ENCODE assay signal across 8 cellular contexts in the genomic region with DNA sequence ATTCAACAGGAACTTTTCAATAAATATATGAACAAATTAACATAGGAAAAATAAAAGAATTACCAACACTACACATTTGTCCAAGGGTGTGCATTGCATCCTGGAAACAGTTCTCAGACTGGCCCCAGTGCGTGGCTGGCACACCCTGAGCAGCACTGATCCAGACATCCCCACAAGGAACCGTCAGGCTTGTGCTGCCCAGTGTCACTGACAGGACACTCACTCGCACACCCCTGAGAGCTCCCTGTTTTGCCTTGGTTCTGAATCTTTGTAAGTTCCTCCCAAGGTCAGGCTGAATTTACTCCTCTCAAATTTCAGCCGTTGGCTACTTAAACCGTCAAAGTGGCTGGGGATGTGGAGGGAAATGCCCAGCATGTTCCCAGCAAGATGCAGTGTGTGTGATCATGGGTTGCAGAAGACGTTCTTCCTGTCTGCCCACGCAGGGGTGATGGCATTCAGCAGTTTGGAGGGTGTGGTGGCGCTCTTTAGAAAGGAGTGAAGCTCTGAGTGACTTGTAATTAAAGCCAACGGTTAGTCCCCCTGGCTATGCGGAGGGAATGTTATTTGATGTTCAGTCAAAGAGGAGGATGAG. TPM values are rescaled to one million over a fixed set of nuclear protein-coding genes. Genes with fewer than 3 reads are reported as not detected.
DNase-seq lines count a peak whose midpoint lies in the region; ATAC-seq, FAIRE-seq and TF ChIP-seq lines count a peak whose summit lies in the region.

No MANE protein-coding gene starts in this region.

- H3K27ac ChIP-seq in H1 (ENCODE audit: low read depth, low read length) = no peak overlapping the region
- H3K27ac ChIP-seq in temporal lobe (ENCODE audit: low read depth, low read length) = peak overlapping the region; percentile 69

- H2BK15ac ChIP-seq in H1 (ENCODE audit: low read length) = peak overlapping the region; percentile 24; the same call in 1 of the 2 replicates

- peaks cover 27 to 71% (median 57%) of the 10 kb centered on the region in 4 experiments for H3K27me3 ChIP-seq in H1 (replicated peaks in 1 of 4; ENCODE audit: control insufficient read depth in 3 of 4, extremely low read depth in 1 of 4, insufficient read depth in 3 of 4, low read length in 3 of 4)

- ATAC-seq in HG02852 (IDR thresholded peaks at IDR 0.05; ENCODE audit: unreplicated experiment) = no peak

- H3K79me2 ChIP-seq in H1 (ENCODE audit: control insufficient read depth in 1 of 2, insufficient read depth in 2 of 2, low read length in 2 of 2) = no peaks in the 10 kb centered on the region

- H3K4me2 ChIP-seq in H1 (ENCODE audit: insufficient read depth in 1 of 2, low read depth in 2 of 2, low read length in 2 of 2) = peak overlapping the region in 1 of 2 experiments; percentile 77; a peak in 3 of 4 replicates

- no peaks in the 10 kb centered on the region for H3K79me1 ChIP-seq in H1 (ENCODE audit: low read depth, low read length)

- H3K36me3 ChIP-seq in H1 (ENCODE audit: control insufficient read depth in 2 of 4, insufficient read depth in 4 of 4, low read length in 3 of 4) = no peaks in the 10 kb centered on the region

- H2AK5ac ChIP-seq in H1 (ENCODE audit: low read depth, low read length) = no peak overlapping the region

- TF ChIP-seq POLR2A in H1 (IDR thresholded peaks at IDR 0.05; ENCODE audit: control extremely low read depth in 1 of 2, low read depth in 2 of 2, low read length in 2 of 2) = no peak

- POLR2A ChIA-PET in activated CD4-positive, alpha-beta memory T cell treated with anti-CD3 and anti-CD28 coated beads for 36 hours (lab: Charles Lee) = interaction anchor here (1.3 kb wide), 1 partner anchor 15 kb away, joined by 6 read pairs; the partner anchor contains the start of gene MT1E
- POLR2A ChIA-PET in H1 (lab: Charles Lee; ENCODE audit: partially characterized antibody) = interaction anchor here (1.2 to 8.0 kb wide), 4 partner anchors 11 to 58 kb away, joined by 3 to 66 read pairs (median 4); partner anchors contain the start of gene MT1E

- H3K18ac ChIP-seq in H1 (ENCODE audit: extremely low read depth, low read length) = no peak overlapping the region

- no peak overlapping the region; a peak in 1 of 7 replicates for H3K9ac ChIP-seq in H1 (replicated peaks in 1 of 4; ENCODE audit: extremely low read depth in 1 of 4, low read depth in 3 of 4, low read length in 3 of 4)

- no peak overlapping the region for H2BK120ac ChIP-seq in H1 (replicated peaks; ENCODE audit: low read depth, low read length)

- no peaks in the 10 kb centered on the region for H3K36me3 Mint-ChIP-seq in activated CD4-positive, alpha-beta memory T cell treated with anti-CD3 and anti-CD28 coated beads for 36 hours
- no peaks in the 10 kb centered on the region for H3K36me3 Mint-ChIP-seq in neural crest cell (ENCODE audit: low read depth)

- no peak for TF ChIP-seq RAD21 in H1 (IDR thresholded peaks at IDR 0.05 in 1 of 2, conservative IDR thresholded peaks at IDR 0.05 in 1 of 2; ENCODE audit: low read depth in 2 of 2, low read length in 2 of 2)

- H3K4me3 ChIP-seq in H1 (ENCODE audit: extremely low read depth in 1 of 4, insufficient read depth in 2 of 4, low read depth in 3 of 4, low read length in 4 of 4) = peak overlapping the region in 1 of 4 experiments; percentile 62; a peak in 1 of 8 replicates

- in situ Hi-C loops in Caki2 (cut with HindIII; ENCODE audit: low pct_unique_long_range_greater_than_20kb, low sequenced_read_pairs) = no loop called here

- H2AFZ ChIP-seq in H1 (ENCODE audit: low read length) = no peak overlapping the region

- no peak overlapping the region for H2BK20ac ChIP-seq in H1 (ENCODE audit: low read length)

- no peak overlapping the region for H4K5ac ChIP-seq in H1 (ENCODE audit: insufficient read length, low read depth, low read length)

- H4K20me1 ChIP-seq in H1 (replicated peaks in 1 of 2; ENCODE audit: control insufficient read depth in 1 of 2, insufficient read depth in 2 of 2, low read length in 2 of 2) = peaks cover 0 to 2% of the 10 kb centered on the region in 2 experiments

- no peaks in the 10 kb centered on the region for H3K9me3 Mint-ChIP-seq in activated CD4-positive, alpha-beta memory T cell treated with anti-CD3 and anti-CD28 coated beads for 36 hours
- no peaks in the 10 kb centered on the region for H3K9me3 Mint-ChIP-seq in neural crest cell

- 20% methylated on average over 10 of the region's 10 CpGs; no CpG with 5 or more reads in 1 of the 2 experiments for WGBS in H1 (ENCODE audit: extremely low coverage in 1 of 2, insufficient coverage in 1 of 2, insufficient read length in 1 of 2, insufficient replicate concordance in 2 of 2, low coverage in 1 of 2, low lambda C conversion rate in 2 of 2, missing lambda C conversion rate in 1 of 2), 2 experiments

- peaks cover 11% of the 10 kb centered on the region; the same call in 1 of the 2 replicates for H3K23me2 ChIP-seq in H1 (ENCODE audit: low read depth, low read length)

- H3K4me1 Mint-ChIP-seq in activated CD4-positive, alpha-beta memory T cell treated with anti-CD3 and anti-CD28 coated beads for 36 hours (ENCODE audit: low read depth) = peaks cover 76% of the 10 kb centered on the region
- peaks cover 42% of the 10 kb centered on the region for H3K4me1 Mint-ChIP-seq in neural crest cell

- no peak overlapping the region for H3K23ac ChIP-seq in H1 (ENCODE audit: insufficient read length)

- H3K14ac ChIP-seq in H1 (ENCODE audit: insufficient read length) = no peak overlapping the region

- no peak overlapping the region for H2BK5ac ChIP-seq in H1 (ENCODE audit: low read depth, low read length)

- no peak for FAIRE-seq in H1 (lab: Jason Lieb, UNC)

- no peaks in the 10 kb centered on the region for H3K27me3 Mint-ChIP-seq in activated CD4-positive, alpha-beta memory T cell treated with anti-CD3 and anti-CD28 coated beads for 36 hours
- H3K27me3 Mint-ChIP-seq in neural crest cell (ENCODE audit: low read depth) = peaks cover 50% of the 10 kb centered on the region

- H3K56ac ChIP-seq in H1 (replicated peaks; ENCODE audit: insufficient read length, low read depth, low read length) = no peak overlapping the region

- H3K27ac Mint-ChIP-seq in activated CD4-positive, alpha-beta memory T cell treated with anti-CD3 and anti-CD28 coated beads for 36 hours = peak overlapping the region; percentile 79
- H3K27ac Mint-ChIP-seq in neural crest cell (ENCODE audit: unreplicated experiment) = no peak overlapping the region

- no peak overlapping the region for H4K91ac ChIP-seq in H1 (replicated peaks; ENCODE audit: insufficient read length, low read length)

- H3K4me3 Mint-ChIP-seq in activated CD4-positive, alpha-beta memory T cell treated with anti-CD3 and anti-CD28 coated beads for 36 hours = peak overlapping the region; percentile 81
- H3K4me3 Mint-ChIP-seq in neural crest cell = peak overlapping the region; percentile 82

- DNase-seq in Caki2 (ENCODE audit: low read depth) (peak; percentile 92), MV-4-11 (lab: John Stamatoyannopoulos, UW) (peak; percentile 43), H1 (ENCODE audit: low read depth in 1 of 2, low spot score in 2 of 2) (no peak), neural crest cell (ENCODE audit: low read depth, low spot score) (no peak), SKM-1 treated with dmso at 0.1 percent for 144 hours (lab: John Stamatoyannopoulos, UW; ENCODE audit: unreplicated experiment) (no peak)
- DNase-seq in activated CD4-positive, alpha-beta memory T cell treated with anti-CD3 and anti-CD28 coated beads for 36 hours = peak; percentile 91

- H3K4ac ChIP-seq in H1 (replicated peaks; ENCODE audit: insufficient read length, low read depth, low read length) = no peak overlapping the region

- peaks cover 7 to 21% (median 10%) of the 10 kb centered on the region in 4 experiments for H3K4me1 ChIP-seq in H1 (replicated peaks in 1 of 4; ENCODE audit: control insufficient read depth in 3 of 4, insufficient read depth in 4 of 4, low read length in 3 of 4)

- TF ChIP-seq CTCF in H1 (IDR thresholded peaks at IDR 0.05; ENCODE audit: control extremely low read depth in 1 of 3, insufficient read depth in 1 of 3, low read depth in 1 of 3, low read length in 3 of 3) = no peak
- TF ChIP-seq CTCF in neural crest cell (conservative IDR thresholded peaks at IDR 0.05) = no peak

- TF ChIP-seq EP300 in H1 (IDR thresholded peaks at IDR 0.05; ENCODE audit: borderline replicate concordance in 1 of 2, low read depth in 2 of 2, low read length in 2 of 2) = no peak

- intact Hi-C loops in activated CD4-positive, alpha-beta memory T cell treated with anti-CD3 and anti-CD28 coated beads for 36 hours (cut with micrococcal nuclease) = loop anchor here (1.0 to 5.0 kb wide), 3 partner anchors 47 to 413 kb away; partner anchors contain the start of genes MT1F, NUDT21 and OGFOD1

- CTCF ChIA-PET in activated CD4-positive, alpha-beta memory T cell treated with anti-CD3 and anti-CD28 coated beads for 36 hours (lab: Charles Lee) = interaction anchor here (1.2 to 4.0 kb wide), 4 partner anchors 9 to 91 kb away, joined by 3 to 16 read pairs (median 8); partner anchors contain the start of gene MT1A
- CTCF ChIA-PET in H1 (lab: Charles Lee; ENCODE audit: partially characterized antibody) = interaction anchor here (0.6 to 2.0 kb wide), 3 partner anchors 10 to 91 kb away, joined by 3 to 5 read pairs (median 3); partner anchors contain the start of gene MT1E

- no peak overlapping the region; the same call in 1 of the 2 replicates for H2BK12ac ChIP-seq in H1 (ENCODE audit: low read depth, low read length)

- H3K9me3 ChIP-seq in H1 (ENCODE audit: insufficient read depth in 2 of 2, low read depth in 1 of 2, low read length in 1 of 2) = no peaks in the 10 kb centered on the region

- no peak overlapping the region for H4K8ac ChIP-seq in H1 (ENCODE audit: extremely low read depth, insufficient read depth, low read length)

RNA-seq across cellular contexts. Expression of gene MT2A, which starts 1.7 kb away (rescaled TPM):
- total RNA-seq in Caki2 (2014; rRNA removed; shearing (Covaris generic); ENCODE audit: low replicate concordance) = 149 and 195 TPM in 2 replicates
- 100 to 1,000 TPM; 102 to 105 TPM for total RNA-seq in activated CD4-positive, alpha-beta memory T cell treated with anti-CD3 and anti-CD28 coated beads for 36 hours
- total RNA-seq in H1 (2021; fragmentation: NEBNext Ultra II Directional; extraction: Animal tissue kit (Norgen Biotek cat#: 25700)) = 9.2 and 9.5 TPM in 2 replicates
- 23.2 and 30.1 TPM in 2 replicates for polyA plus RNA-seq in H1 (2011; rRNA removed)
- 12.8 TPM for polyA plus RNA-seq in H1 (2011; cell fraction: cytosol; rRNA removed)
- 21.1 TPM for polyA plus RNA-seq in H1 (2011; cell fraction: nucleus; rRNA removed)
- 92.5 to 136 TPM (median 103 TPM) in 4 replicates for polyA plus RNA-seq in H1 (2012, experiment 1 of 2)
- 50.9 TPM for polyA plus RNA-seq in H1 (2012, experiment 2 of 2)
- polyA plus RNA-seq in H1 (2013, experiment 1 of 2) = 278 TPM
- 279 TPM for polyA plus RNA-seq in H1 (2013, experiment 2 of 2)
- 3.3 and 4.2 TPM in 2 replicates for polyA minus RNA-seq in H1 (2011; rRNA and poly(A)+ RNA removed)
- polyA minus RNA-seq in H1 (2011; cell fraction: cytosol; rRNA and poly(A)+ RNA removed) = 24.2 TPM
- polyA minus RNA-seq in H1 (2011; cell fraction: nucleus; rRNA and poly(A)+ RNA removed) = 5.4 TPM
- total RNA-seq in neural crest cell (11.6 and 13.8 TPM in 2 replicates), temporal lobe (4.2 TPM)

RNA-seq across cellular contexts. Expression of gene MT1E, which starts 15.5 kb away (rescaled TPM):
- total RNA-seq in Caki2 (2014; rRNA removed; shearing (Covaris generic); ENCODE audit: low replicate concordance) = not detected in 2 replicates
- total RNA-seq in activated CD4-positive, alpha-beta memory T cell treated with anti-CD3 and anti-CD28 coated beads for 36 hours = 1 to 10 TPM; 4.4 to 4.8 TPM
- 3.5 and 7.9 TPM in 2 replicates for total RNA-seq in H1 (2021; fragmentation: NEBNext Ultra II Directional; extraction: Animal tissue kit (Norgen Biotek cat#: 25700))
- 109 and 117 TPM in 2 replicates for polyA plus RNA-seq in H1 (2011; rRNA removed)
- polyA plus RNA-seq in H1 (2011; cell fraction: cytosol; rRNA removed) = 255 TPM
- polyA plus RNA-seq in H1 (2011; cell fraction: nucleus; rRNA removed) = 53.0 TPM
- polyA plus RNA-seq in H1 (2012, experiment 1 of 2) = 61.1 to 122 TPM (median 93.3 TPM) in 4 replicates
- 263 TPM for polyA plus RNA-seq in H1 (2012, experiment 2 of 2)
- polyA plus RNA-seq in H1 (2013, experiment 1 of 2) = 64.0 TPM
- polyA plus RNA-seq in H1 (2013, experiment 2 of 2) = 72.0 TPM
- polyA minus RNA-seq in H1 (2011; rRNA and poly(A)+ RNA removed) = 15.8 and 21.0 TPM in 2 replicates
- polyA minus RNA-seq in H1 (2011; cell fraction: cytosol; rRNA and poly(A)+ RNA removed) = 24.5 TPM
- polyA minus RNA-seq in H1 (2011; cell fraction: nucleus; rRNA and poly(A)+ RNA removed) = 16.6 TPM
- total RNA-seq in neural crest cell (0.49 and 0.59 TPM in 2 replicates), temporal lobe (5.4 TPM)

RNA-seq across cellular contexts. Expression of gene MT3, which starts 20.8 kb away (rescaled TPM):
- total RNA-seq in Caki2 (2014; rRNA removed; shearing (Covaris generic); ENCODE audit: low replicate concordance) = not detected in 2 replicates
- 1 to 10 TPM; 3.1 to 3.9 TPM for total RNA-seq in activated CD4-positive, alpha-beta memory T cell treated with anti-CD3 and anti-CD28 coated beads for 36 hours
- not detected in 2 replicates for total RNA-seq in H1 (2021; fragmentation: NEBNext Ultra II Directional; extraction: Animal tissue kit (Norgen Biotek cat#: 25700))
- polyA plus RNA-seq in H1 (2011; rRNA removed) = 0.17 TPM in 1 of 2 replicates, not detected in the other
- polyA plus RNA-seq in H1 (2011; cell fraction: cytosol; rRNA removed) = not detected
- polyA plus RNA-seq in H1 (2011; cell fraction: nucleus; rRNA removed) = not detected
- not detected in 4 replicates for polyA plus RNA-seq in H1 (2012, experiment 1 of 2)
- not detected for polyA plus RNA-seq in H1 (2012, experiment 2 of 2)
- polyA plus RNA-seq in H1 (2013, experiment 1 of 2) = 0.18 TPM
- 0.17 TPM for polyA plus RNA-seq in H1 (2013, experiment 2 of 2)
- polyA minus RNA-seq in H1 (2011; rRNA and poly(A)+ RNA removed) = 1.8 TPM in 1 of 2 replicates, not detected in the other
- polyA minus RNA-seq in H1 (2011; cell fraction: cytosol; rRNA and poly(A)+ RNA removed) = not detected
- polyA minus RNA-seq in H1 (2011; cell fraction: nucleus; rRNA and poly(A)+ RNA removed) = not detected
- not detected in 2 replicates for total RNA-seq in neural crest cell
- 12.8 TPM for total RNA-seq in temporal lobe

RNA-seq across cellular contexts. Expression of gene MT1M, which starts 22.3 kb away (rescaled TPM):
- not detected in 2 replicates for total RNA-seq in Caki2 (2014; rRNA removed; shearing (Covaris generic); ENCODE audit: low replicate concordance)
- not detected for total RNA-seq in activated CD4-positive, alpha-beta memory T cell treated with anti-CD3 and anti-CD28 coated beads for 36 hours
- not detected in 2 replicates for total RNA-seq in H1 (2021; fragmentation: NEBNext Ultra II Directional; extraction: Animal tissue kit (Norgen Biotek cat#: 25700))
- 1.7 and 2.1 TPM in 2 replicates for polyA plus RNA-seq in H1 (2011; rRNA removed)
- polyA plus RNA-seq in H1 (2011; cell fraction: cytosol; rRNA removed) = 1.4 TPM
- 2.3 TPM for polyA plus RNA-seq in H1 (2011; cell fraction: nucleus; rRNA removed)
- 2.2 to 7.4 TPM (median 3.0 TPM) in 4 replicates for polyA plus RNA-seq in H1 (2012, experiment 1 of 2)
- polyA plus RNA-seq in H1 (2012, experiment 2 of 2) = 3.1 TPM
- polyA plus RNA-seq in H1 (2013, experiment 1 of 2) = 7.4 TPM
- polyA plus RNA-seq in H1 (2013, experiment 2 of 2) = 7.4 TPM
- 0.73 and 0.93 TPM in 2 replicates for polyA minus RNA-seq in H1 (2011; rRNA and poly(A)+ RNA removed)
- polyA minus RNA-seq in H1 (2011; cell fraction: cytosol; rRNA and poly(A)+ RNA removed) = not detected
- not detected for polyA minus RNA-seq in H1 (2011; cell fraction: nucleus; rRNA and poly(A)+ RNA removed)
- total RNA-seq in neural crest cell = not detected in 2 replicates
- total RNA-seq in temporal lobe = 0.74 TPM

RNA-seq across cellular contexts. Expression of gene MT1A, which starts 28.4 kb away (rescaled TPM):
- total RNA-seq in Caki2 (2014; rRNA removed; shearing (Covaris generic); ENCODE audit: low replicate concordance) = not detected in 2 replicates
- under 1 TPM in 1 of 2 experiments, not detected in 1; 0.94 TPM for total RNA-seq in activated CD4-positive, alpha-beta memory T cell treated with anti-CD3 and anti-CD28 coated beads for 36 hours
- not detected in 2 replicates for total RNA-seq in H1 (2021; fragmentation: NEBNext Ultra II Directional; extraction: Animal tissue kit (Norgen Biotek cat#: 25700))
- polyA plus RNA-seq in H1 (2011; rRNA removed) = not detected in 2 replicates
- not detected for polyA plus RNA-seq in H1 (2011; cell fraction: cytosol; rRNA removed)
- polyA plus RNA-seq in H1 (2011; cell fraction: nucleus; rRNA removed) = not detected
- not detected in 4 replicates for polyA plus RNA-seq in H1 (2012, experiment 1 of 2)
- not detected for polyA plus RNA-seq in H1 (2012, experiment 2 of 2)
- polyA plus RNA-seq in H1 (2013, experiment 1 of 2) = 2.4 TPM
- 1.4 TPM for polyA plus RNA-seq in H1 (2013, experiment 2 of 2)
- not detected in 2 replicates for polyA minus RNA-seq in H1 (2011; rRNA and poly(A)+ RNA removed)
- not detected for polyA minus RNA-seq in H1 (2011; cell fraction: cytosol; rRNA and poly(A)+ RNA removed)
- not detected for polyA minus RNA-seq in H1 (2011; cell fraction: nucleus; rRNA and poly(A)+ RNA removed)
- total RNA-seq in neural crest cell (not detected in 2 replicates), temporal lobe (not detected)

Comparison
In these comparisons a context has a peak if more than half of its experiments do, and no peak if none do; other contexts are left out.
1. DNase-seq: peak in Caki2 (single experiment), MV-4-11 (single experiment) and activated CD4-positive, alpha-beta memory T cell treated with anti-CD3 and anti-CD28 coated beads for 36 hours (single experiment); none in H1 (0 of 2), neural crest cell (single experiment) and SKM-1 treated with dmso at 0.1 percent for 144 hours (single experiment).